25 cellular contexts compared by ENCODE assay signal in genomic region chr20:47698142-47698541, GRCh38.
"Had no signal": no experiment of that assay in that cellular context is flagged by ENCODE, and none has a peak within 500 bp of the region (broad histone marks: within the 10 kb centered on the region; RNA-seq: fewer than 3 reads in every experiment).

No MANE protein-coding gene starts in this region.

- ATAC-seq: foreskin keratinocyte; gastroesophageal sphincter; heart left ventricle; left cardiac atrium; left lung; left ventricle myocardium superior; lower lobe of right lung; mucosa of descending colon; naive thymus-derived CD8-positive, alpha-beta T cell had no signal

- H3K4me1 Mint-ChIP-seq: naive B cell had no signal

- H3K27ac Mint-ChIP-seq: mesothelial cell of epicardium; naive B cell; naive thymus-derived CD8-positive, alpha-beta T cell had no signal

- DNase-seq: colonic mucosa; cortex of kidney; dermis blood vessel endothelial cell; dorsolateral prefrontal cortex; effector CD4-positive, alpha-beta T cell; effector memory CD4-positive, alpha-beta T cell; foreskin keratinocyte; hypothalamus; left cardiac atrium; left lung; left ventricle myocardium superior; lower lobe of right lung; mesenchymal stem cell; mucosa of descending colon; naive B cell; naive thymus-derived CD8-positive, alpha-beta T cell had no signal

- H3K4me3 Mint-ChIP-seq: mesothelial cell of epicardium; naive B cell; naive thymus-derived CD8-positive, alpha-beta T cell had no signal

- H3K9me3 Mint-ChIP-seq: mesothelial cell of epicardium had no signal

- H3K27me3 ChIP-seq: colonic mucosa, dorsolateral prefrontal cortex, esophagus muscularis mucosa, foreskin keratinocyte, gastroesophageal sphincter, heart left ventricle, hepatocyte, left lung had no signal

- H3K36me3 ChIP-seq: colonic mucosa, left lung, lower lobe of right lung had no signal

- H3K79me2 ChIP-seq: hepatocyte had no signal

- H3K36me3 Mint-ChIP-seq: naive thymus-derived CD8-positive, alpha-beta T cell had no signal

- H3K4me1 ChIP-seq: colonic mucosa, foreskin keratinocyte, left lung, lower lobe of right lung had no signal

- H3K27ac ChIP-seq: colonic mucosa, dorsolateral prefrontal cortex, esophagus muscularis mucosa, foreskin keratinocyte, gastroesophageal sphincter, heart left ventricle, hepatocyte, left lung, lower lobe of right lung had no signal

- H3K9me3 ChIP-seq: colonic mucosa, esophagus muscularis mucosa, gastroesophageal sphincter, lower lobe of right lung, mucosa of descending colon had no signal

- H2AFZ ChIP-seq: hepatocyte had no signal

- H3K4me2 ChIP-seq: hepatocyte had no signal

- H3K4me3 ChIP-seq: colonic mucosa, dorsolateral prefrontal cortex, esophagus muscularis mucosa, gastroesophageal sphincter, heart left ventricle, hepatocyte, left lung, lower lobe of right lung, mucosa of descending colon had no signal

- FAIRE-seq: endothelial cell of umbilical vein, frontal cortex, islet of Langerhans, keratinocyte had no signal
